8 cellular contexts compared by ENCODE assay signal in genomic region chr1:202588644-202589189, GRCh38.
DNase-seq lines count a peak whose midpoint lies in the region; ATAC-seq and TF ChIP-seq lines count a peak whose summit lies in the region.
"Had no signal": no experiment of that assay in that cellular context is flagged by ENCODE, and none has a peak within 500 bp of the region (broad histone marks: within the 10 kb centered on the region; RNA-seq: fewer than 3 reads in every experiment).

No MANE protein-coding gene starts in this region.

- DNase-seq in adipocyte (ENCODE audit: low read depth) = peak; percentile 29
- DNase-seq in Right ventricle myocardium superior = no peak
- no peak for DNase-seq in omental fat pad (ENCODE audit: low spot score)
- DNase-seq in aorta = no peak
- DNase-seq in HuH-7.5 (ENCODE audit: low spot score) = no peak

- H3K27ac ChIP-seq in aorta (ENCODE audit: low read depth in 1 of 2, low read length in 2 of 2) = peak overlapping the region; percentile 19 to 96

- peaks cover 48% of the 10 kb centered on the region for H3K4me1 ChIP-seq in adipocyte (ENCODE audit: control insufficient read depth, insufficient read depth, low read length)
- peaks cover 7% of the 10 kb centered on the region in 2 donors for H3K4me1 ChIP-seq in aorta (ENCODE audit: control insufficient read depth in 1 of 2, insufficient read depth in 2 of 2, low read length in 2 of 2)

- H3K9ac ChIP-seq in adipocyte (ENCODE audit: low read length) = no peak overlapping the region

- intact Hi-C loops in Right ventricle myocardium superior (cut with DNase I) = no loop called here
- intact Hi-C loops in aorta (cut with DNase I) = loop anchor here (5.0 kb wide), 2 partner anchors 46 to 81 kb away; no protein-coding TSS in a partner anchor

- H3K4me3 ChIP-seq in adipocyte (ENCODE audit: low read length) = peak overlapping the region; percentile 6
- no peak overlapping the region for H3K4me3 ChIP-seq in aorta (ENCODE audit: low read length in 2 of 2)

- ATAC-seq in Right ventricle myocardium superior (ENCODE audit: poor library complexity) (peak; percentile 28), omental fat pad (ENCODE audit: low FRiP score) (peak; percentile 51), aorta (ENCODE audit: low FRiP score) (peak; percentile 54), HG03469 (IDR thresholded peaks at IDR 0.05; ENCODE audit: unreplicated experiment) (no peak), GM18867 (IDR thresholded peaks at IDR 0.05; ENCODE audit: unreplicated experiment) (no peak)
- ATAC-seq: activated CD4-positive, CD25-positive, alpha-beta regulatory T cell treated with anti-CD3 and anti-CD28 coated beads, Interleukin-2, amount 50 U/mL, for 24 hours had no signal

- TF ChIP-seq CTCF in omental fat pad (IDR thresholded peaks at IDR 0.05) = no peak

- H3K36me3 ChIP-seq in adipocyte (ENCODE audit: control insufficient read depth, insufficient read depth, low read length, severe bottlenecking) = peaks cover 7% of the 10 kb centered on the region
- H3K36me3 ChIP-seq in aorta (ENCODE audit: control insufficient read depth in 1 of 2, insufficient read depth in 2 of 2, low read length in 1 of 2) = peaks cover 0 to 3% of the 10 kb centered on the region in 2 donors

- WGBS in aorta, 2 donors = 61 to 65% methylated on average over 4 of the region's 4 CpGs

- H3K27me3 ChIP-seq in adipocyte (replicated peaks; ENCODE audit: control insufficient read depth, insufficient read depth, low read length) (no peaks in the 10 kb centered on the region), aorta (ENCODE audit: control insufficient read depth in 1 of 2, insufficient read depth in 2 of 2, low read length in 1 of 2) (no peaks in the 10 kb centered on the region)

- no peaks in the 10 kb centered on the region for H3K9me3 ChIP-seq in adipocyte (ENCODE audit: control insufficient read depth, low read length)
- H3K9me3 ChIP-seq in aorta (ENCODE audit: control insufficient read depth, low read length) = no peaks in the 10 kb centered on the region

Comparison
In these comparisons a context has a peak if more than half of its experiments do, and no peak if none do; other contexts are left out.
1. ATAC-seq: peak in Right ventricle myocardium superior (single experiment), omental fat pad (single experiment) and aorta (single experiment); none in HG03469 (single experiment) and GM18867 (single experiment).